Comparison of ENCODE assay signal across 24 cellular contexts in genomic region chr18:73835656-73836055, GRCh38.
DNase-seq lines count a peak whose midpoint lies in the region; ATAC-seq lines count a peak whose summit lies in the region.
"Had no signal": no experiment of that assay in that cellular context is flagged by ENCODE, and none has a peak within 500 bp of the region (broad histone marks: within the 10 kb centered on the region; RNA-seq: fewer than 3 reads in every experiment).

No MANE protein-coding gene starts in this region.

- no peaks in the 10 kb centered on the region for H4K20me1 ChIP-seq in GM23248 (ENCODE audit: insufficient read depth)
- H4K20me1 ChIP-seq: BLaER1 had no signal

- no peaks in the 10 kb centered on the region for H3F3A ChIP-seq in GM23248 (ENCODE audit: insufficient read depth)

- no peak for ATAC-seq in HG02610 (IDR thresholded peaks at IDR 0.05; ENCODE audit: unreplicated experiment)
- ATAC-seq: HCT116, HepG2 had no signal

- no peaks in the 10 kb centered on the region for H3K36me3 ChIP-seq in GM23248 (ENCODE audit: low read depth)
- H3K36me3 ChIP-seq: BLaER1 had no signal

- H3K4me2 ChIP-seq in GM23248 (ENCODE audit: unreplicated experiment): no peak overlapping the region
- H3K4me2 ChIP-seq: BLaER1, KMS-11 had no signal

- no peaks in the 10 kb centered on the region for H3K9me2 ChIP-seq in GM23248 (ENCODE audit: insufficient read depth)

- no peaks in the 10 kb centered on the region for H3K27me3 ChIP-seq in GM23248 (replicated peaks; ENCODE audit: insufficient read depth)
- H3K27me3 ChIP-seq: BLaER1 had no signal

- H3K4me3 ChIP-seq in GM23248: no peak overlapping the region
- H3K4me3 ChIP-seq: BLaER1, SK-N-MC had no signal

- no peaks in the 10 kb centered on the region for H3K4me1 ChIP-seq in GM23248 (ENCODE audit: insufficient read depth)
- H3K4me1 ChIP-seq: BLaER1 had no signal

- H3K9ac ChIP-seq in GM23248: no peak overlapping the region
- H3K9ac ChIP-seq: BLaER1, KMS-11 had no signal

- H3K79me2 ChIP-seq in GM23248 (ENCODE audit: insufficient read depth): no peaks in the 10 kb centered on the region

- WGBS in GM23248 (ENCODE audit: low coverage in 1 of 2, low lambda C conversion rate in 2 of 2, missing lambda C conversion rate in 2 of 2), 2 experiments: 24 to 46% methylated on average over 2 of the region's 2 CpGs

- H3K9me3 ChIP-seq in GM23248 (ENCODE audit: low read depth): no peaks in the 10 kb centered on the region
- H3K9me3 ChIP-seq: BLaER1 had no signal

- DNase-seq in A172 (ENCODE audit: low spot score): peak; percentile 28
- peak; percentile 29 for DNase-seq in GM23248
- peak; percentile 45 for DNase-seq in RPMI7951 (ENCODE audit: low read depth)
- peak; percentile 34 for DNase-seq in fibroblast of gingiva (ENCODE audit: low read depth)
- DNase-seq in Kasumi-1 (lab: John Stamatoyannopoulos, UW): no peak
- no peak for DNase-seq in HuH-7.5 (ENCODE audit: low spot score)
- no peak for DNase-seq in D341Med (ENCODE audit: low spot score)
- DNase-seq: ACHN; CD4-positive, CD25-positive, alpha-beta regulatory T cell; NCI-H1092; NCI-H1417 treated with DMSO at 0.1 percent for 48 hours; NCI-H1694 treated with DMSO at 0.1 percent for 48 hours; NCI-H2081; NCI-H2227 treated with DMSO at 0.1 percent for 48 hours; NCI-H526 treated with DMSO at 0.1 percent for 48 hours; SHP77 treated with DMSO at 0.1 percent for 48 hours had no signal

- in situ Hi-C loops in GM23248 (cut with MboI): no loop called here

- H2AFZ ChIP-seq in GM23248: no peak overlapping the region

- no peak overlapping the region for H3K27ac ChIP-seq in GM23248
- H3K27ac ChIP-seq: 22Rv1, BLaER1, KMS-11, RWPE1, SK-N-MC had no signal

Comparison
In these comparisons a context has a peak if more than half of its experiments do, and no peak if none do; other contexts are left out.
1. DNase-seq: peak in A172 (single experiment), GM23248 (single experiment), RPMI7951 (single experiment) and fibroblast of gingiva (single experiment); none in Kasumi-1 (0 of 2), HuH-7.5 (single experiment) and D341Med (single experiment).